7 cellular contexts compared by ENCODE assay signal in the genomic region with DNA sequence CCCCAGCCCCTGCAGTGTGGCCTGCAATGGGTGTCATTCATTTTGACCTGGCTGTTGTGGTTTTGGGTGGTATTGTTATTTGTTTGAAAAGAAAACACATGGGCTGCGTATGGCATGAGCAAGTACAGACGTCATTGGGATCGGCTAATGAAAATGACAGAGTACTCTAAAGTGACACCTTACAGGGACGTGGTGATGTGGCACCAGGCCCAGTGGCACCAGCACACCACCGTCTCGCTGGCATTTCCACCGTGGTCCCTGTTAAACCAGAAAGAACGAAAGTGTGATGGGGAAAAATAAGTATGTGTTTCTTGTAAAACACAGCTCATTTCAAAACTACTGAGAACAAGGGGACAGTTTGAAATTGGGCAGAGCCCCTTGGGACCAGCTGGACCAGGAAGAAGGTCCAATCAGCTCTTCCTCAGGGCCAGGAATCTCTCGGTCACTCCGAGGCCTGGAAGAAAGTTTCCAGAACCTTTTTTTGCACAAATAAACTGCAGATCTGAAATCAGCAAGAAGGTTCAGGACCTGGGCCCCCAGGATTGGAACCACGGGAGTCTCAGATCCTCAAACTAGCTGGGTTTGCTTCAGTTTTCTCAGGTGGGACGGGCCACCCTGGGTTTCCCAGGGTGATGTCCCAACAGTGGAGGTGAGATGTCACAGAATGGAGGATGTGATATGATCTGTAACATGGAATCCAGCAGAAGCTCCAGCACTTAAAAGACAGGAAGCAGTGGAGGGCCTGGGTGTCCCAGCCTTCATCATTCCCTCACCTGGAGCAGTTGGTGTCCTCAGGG. TPM values are rescaled to one million over a fixed set of nuclear protein-coding genes. Genes with fewer than 3 reads are reported as not detected.
DNase-seq lines count a peak whose midpoint lies in the region; ATAC-seq, FAIRE-seq and TF ChIP-seq lines count a peak whose summit lies in the region.
"Not testable (repeated sequence)": the region's sequence is repeated elsewhere in the genome, so short reads cannot be mapped to it uniquely, and the experiment has no call there.
"Had no signal": no experiment of that assay in that cellular context is flagged by ENCODE, and none has a peak within 500 bp of the region (broad histone marks: within the 10 kb centered on the region; RNA-seq: fewer than 3 reads in every experiment).

No MANE protein-coding gene starts in this region.

- not testable (repeated sequence) for H2AFZ ChIP-seq in GM12878 (ENCODE audit: control insufficient read depth, low read depth, low read length)

- not testable (repeated sequence) for H3K36me3 Mint-ChIP-seq in effector memory CD8-positive, alpha-beta T cell (ENCODE audit: insufficient read depth); natural killer cell; stimulated activated memory B cell treated with anti-CD40 and anti-IgM and Interleukin-4, amounts not matched to agents 10 μg/mL and 1 μg/mL and 100 μg/mL, for 72 hours

- H3K27ac Mint-ChIP-seq in effector memory CD8-positive, alpha-beta T cell; natural killer cell; stimulated activated memory B cell treated with anti-CD40 and anti-IgM and Interleukin-4, amounts not matched to agents 10 μg/mL and 1 μg/mL and 100 μg/mL, for 72 hours: not testable (repeated sequence)

- H3K9me3 ChIP-seq in GM12878 (replicated peaks; ENCODE audit: control insufficient read depth, insufficient read depth, low read length) = not testable (repeated sequence)

- WGBS in GM12878 (ENCODE audit: insufficient coverage, insufficient replicate concordance, low lambda C conversion rate, missing lambda C conversion rate) = no CpG with 5 or more reads among the region's 12 CpGs

- H3K79me2 ChIP-seq in GM12878 (ENCODE audit: control insufficient read depth, insufficient read depth, low read length) = not testable (repeated sequence)

- not testable (repeated sequence) for TF ChIP-seq POLR2A in GM12891 (IDR thresholded peaks at IDR 0.05; ENCODE audit: low read depth, low read length); GM12878 (IDR thresholded peaks at IDR 0.05; ENCODE audit: low read depth, low read length)

- not testable (repeated sequence) for TF ChIP-seq RAD21 in GM12878 (IDR thresholded peaks at IDR 0.05; ENCODE audit: insufficient read depth, low read depth, low read length)

- H3K36me3 ChIP-seq in GM12878 (ENCODE audit: control insufficient read depth in 2 of 2, insufficient read depth in 2 of 2, low read length in 1 of 2) = not testable (repeated sequence)

- SMC1A ChIA-PET in GM12878 (lab: Charles Lee; ENCODE audit: uncharacterized antibody, unreplicated experiment) = not testable (repeated sequence)

- ATAC-seq in GM12878 (peak; percentile 79), natural killer cell (peak in 2 of 3 donors; percentile 21 to 31)
- ATAC-seq in effector memory CD8-positive, alpha-beta T cell (replicated peaks) = peak; percentile 53
- peak; percentile 55 for ATAC-seq in stimulated activated memory B cell treated with anti-CD40 and anti-IgM and Interleukin-4, amounts not matched to agents 10 μg/mL and 1 μg/mL and 100 μg/mL, for 72 hours

- TF ChIP-seq CTCF in GM12878 (IDR thresholded peaks at IDR 0.05 in 2 of 3, conservative IDR thresholded peaks at IDR 0.05 in 1 of 3; ENCODE audit: control insufficient read depth in 2 of 3, extremely low read depth in 1 of 3, insufficient read depth in 1 of 3, low read depth in 3 of 3, low read length in 3 of 3); natural killer cell (IDR thresholded peaks at IDR 0.05): not testable (repeated sequence)

- TF ChIP-seq EP300 in GM12878 (IDR thresholded peaks at IDR 0.05; ENCODE audit: borderline replicate concordance in 1 of 2, control insufficient read depth in 1 of 2, low read depth in 2 of 2, low read length in 2 of 2) = not testable (repeated sequence)

- not testable (repeated sequence) for H3K4me1 Mint-ChIP-seq in effector memory CD8-positive, alpha-beta T cell (ENCODE audit: low read depth in 2 of 2); natural killer cell; stimulated activated memory B cell treated with anti-CD40 and anti-IgM and Interleukin-4, amounts not matched to agents 10 μg/mL and 1 μg/mL and 100 μg/mL, for 72 hours

- intact Hi-C loops in GM12878 (cut with micrococcal nuclease; ENCODE audit: unreplicated experiment); natural killer cell (cut with micrococcal nuclease): not testable (repeated sequence)

- H4K20me1 ChIP-seq in GM12878 (ENCODE audit: control insufficient read depth, insufficient read depth) = not testable (repeated sequence)

- not testable (repeated sequence) for H3K27me3 Mint-ChIP-seq in effector memory CD8-positive, alpha-beta T cell; natural killer cell (ENCODE audit: low read depth in 2 of 2); stimulated activated memory B cell treated with anti-CD40 and anti-IgM and Interleukin-4, amounts not matched to agents 10 μg/mL and 1 μg/mL and 100 μg/mL, for 72 hours

- H3K4me3 Mint-ChIP-seq in effector memory CD8-positive, alpha-beta T cell; natural killer cell; stimulated activated memory B cell treated with anti-CD40 and anti-IgM and Interleukin-4, amounts not matched to agents 10 μg/mL and 1 μg/mL and 100 μg/mL, for 72 hours: not testable (repeated sequence)

- not testable (repeated sequence) for H3K9me3 Mint-ChIP-seq in effector memory CD8-positive, alpha-beta T cell; natural killer cell; stimulated activated memory B cell treated with anti-CD40 and anti-IgM and Interleukin-4, amounts not matched to agents 10 μg/mL and 1 μg/mL and 100 μg/mL, for 72 hours

- not testable (repeated sequence) for H3K4me3 ChIP-seq in GM12878

- H3K27me3 ChIP-seq in GM12878 (replicated peaks in 1 of 2; ENCODE audit: control insufficient read depth in 2 of 2, insufficient read depth in 2 of 2, low read length in 1 of 2) = not testable (repeated sequence)

- RAD21 ChIA-PET in GM12878 (lab: Charles Lee; ENCODE audit: unreplicated experiment) = not testable (repeated sequence)

- not testable (repeated sequence) for BruUV-seq in GM12878 (replicated peaks; lab: Mats Ljungman, UMichigan)

- POLR2A ChIA-PET in GM12878 (lab: Charles Lee) = not testable (repeated sequence)

- not testable (repeated sequence) for H3K4me2 ChIP-seq in GM12878 (ENCODE audit: control insufficient read depth, insufficient read depth)

- H3K4me1 ChIP-seq in GM12878 (ENCODE audit: control insufficient read depth, insufficient read depth, low read length) = not testable (repeated sequence)

- not testable (repeated sequence) for H3K9ac ChIP-seq in GM12878 (ENCODE audit: control insufficient read depth, insufficient read depth, low read length)

- FAIRE-seq in GM12891 (lab: Jason Lieb, UNC) (peak; percentile 68), GM18507 (lab: Jason Lieb, UNC) (peak; percentile 79)
- FAIRE-seq in GM12878 (lab: Jason Lieb, UNC) = not testable (repeated sequence)

- in situ Hi-C loops in GM12878 (cut with MboI) = not testable (repeated sequence)

- not testable (repeated sequence) for DNase-seq in GM12891 (ENCODE audit: insufficient read length, low spot score); GM18507 (ENCODE audit: extremely low spot score, insufficient read length, low read depth); GM12878 (ENCODE audit: low read depth, low spot score); effector memory CD8-positive, alpha-beta T cell; natural killer cell

- H3K27ac ChIP-seq in GM12878 (ENCODE audit: control insufficient read depth, insufficient read depth) = not testable (repeated sequence)

- CTCF ChIA-PET in GM12878 (lab: Yijun Ruan, JAX) = not testable (repeated sequence)

RNA-seq across cellular contexts. Expression of gene SIK1, which starts 6.6 kb away (rescaled TPM):
- 1.5 TPM for polyA plus RNA-seq in GM12891 (2012; ENCODE audit: low read depth, missing spikeins)
- 10.5 and 12.9 TPM in 2 replicates for total RNA-seq in GM12878 (2013; cell fraction: nucleolus; rRNA removed)
- total RNA-seq in GM12878 (2014; rRNA removed) (0.16 and 0.40 TPM in 2 replicates), GM12878 (2014; rRNA removed; fragmentation: Illumina TruSeq; extraction: Trizol) (0.83 and 1.5 TPM in 2 replicates), GM12878 (2021) (7.0 and 7.3 TPM in 2 replicates), natural killer cell (100 to 1,000 TPM; 201 to 382 (median 203) TPM)
- polyA plus RNA-seq in GM12878 (2011; ENCODE audit: low read depth) = 0.75 TPM
- polyA plus RNA-seq in GM12878 (2011; rRNA removed) (3.1 and 3.6 TPM in 2 replicates), GM12878 (2014; fragmentation: Illumina TruSeq; extraction: Trizol) (5.5 and 8.3 TPM in 2 replicates), GM12878 (2014; fragmentation: Nextera tagmentation; extraction: Ambion mirVana) (under 1 TPM; 0.03 to 0.05 TPM), GM12878 (2014; rRNA removed) (0.96 and 2.8 TPM in 2 replicates), GM12878 (2016; fragmentation: Nextera tagmentation; extraction: Ambion mirVana) (not detected)
- 0.33 and 1.8 TPM in 2 replicates for polyA plus RNA-seq in GM12878 (2011; cell fraction: cytosol; rRNA removed)
- 1.8 and 2.6 TPM in 2 replicates for polyA plus RNA-seq in GM12878 (2011; cell fraction: nucleus; rRNA removed)
- polyA plus RNA-seq in GM12878 (2012) = 0.56 and 1.9 TPM in 2 replicates
- 1.5 and 2.9 TPM in 2 replicates for polyA minus RNA-seq in GM12878 (2011; rRNA and poly(A)+ RNA removed)
- polyA minus RNA-seq in GM12878 (2011; cell fraction: cytosol; rRNA and poly(A)+ RNA removed) = 5.5 and 7.7 TPM in 2 replicates
- polyA minus RNA-seq in GM12878 (2011; cell fraction: nucleus; rRNA and poly(A)+ RNA removed) = 1.8 and 6.9 TPM in 2 replicates
- polyA plus RNA-seq: CD4-positive, alpha-beta memory T cell had no signal

Comparison
In these comparisons a context has a peak if more than half of its experiments do, and no peak if none do; other contexts are left out.
1. ATAC-seq: peak in every context shown above with its lines; median percentile 79 in GM12878; 55 in stimulated activated memory B cell treated with anti-CD40 and anti-IgM and Interleukin-4, amounts not matched to agents 10 μg/mL and 1 μg/mL and 100 μg/mL, for 72 hours; 53 in effector memory CD8-positive, alpha-beta T cell; 26 in natural killer cell.
2. RNA of gene SIK1, which starts 6.6 kb away (total RNA-seq): 201 to 382 TPM in natural killer cell; 0.16 to 12.9 TPM in GM12878; every median in the first group is over 10 times any median in the second.